Comparison of ENCODE assay signal across 1 cellular context in the genomic region with DNA sequence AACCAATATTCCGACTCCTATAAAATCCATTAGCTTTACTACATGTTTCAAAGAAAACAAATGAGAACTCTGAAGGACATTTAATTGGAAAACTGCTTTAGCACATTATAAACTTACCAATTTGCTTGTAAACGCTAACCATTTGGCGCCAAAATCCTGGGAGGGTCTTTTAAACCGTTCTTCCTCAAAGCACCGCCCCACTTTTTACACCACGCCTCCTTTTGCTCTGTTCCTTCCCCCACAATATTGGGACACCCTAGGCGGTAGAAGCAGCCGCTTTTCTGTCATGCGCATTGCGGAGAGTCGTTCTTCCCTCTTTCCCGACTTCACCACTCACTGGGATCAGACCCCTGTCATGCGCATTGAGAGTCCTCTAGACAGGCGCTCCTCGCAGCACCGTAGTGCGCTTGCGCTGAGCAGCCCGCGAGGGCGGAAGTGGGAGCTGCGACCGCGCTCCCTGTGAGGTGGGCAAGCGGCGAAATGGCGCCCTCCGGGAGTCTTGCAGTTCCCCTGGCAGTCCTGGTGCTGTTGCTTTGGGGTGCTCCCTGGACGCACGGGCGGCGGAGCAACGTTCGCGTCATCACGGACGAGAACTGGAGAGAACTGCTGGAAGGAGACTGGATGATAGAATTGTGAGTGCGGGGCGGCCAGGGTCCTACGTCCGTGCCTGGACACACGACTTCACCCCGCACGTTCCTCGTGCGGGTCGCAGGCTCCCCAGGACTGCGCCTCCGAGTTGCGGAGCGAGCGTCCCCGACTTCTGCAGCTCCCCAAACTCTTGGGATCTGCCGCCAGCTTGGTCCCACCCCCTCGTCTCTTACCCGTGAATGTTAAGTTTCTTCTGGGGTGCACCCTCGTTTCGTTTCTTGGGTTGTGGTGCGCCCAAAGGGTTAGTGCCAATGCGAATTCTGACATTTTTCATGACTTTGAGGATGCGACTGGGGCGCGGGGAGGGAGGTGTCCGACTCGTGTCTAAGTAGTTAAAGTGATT.
TF ChIP-seq lines count a peak whose summit lies in the region.

A gene with protein sequence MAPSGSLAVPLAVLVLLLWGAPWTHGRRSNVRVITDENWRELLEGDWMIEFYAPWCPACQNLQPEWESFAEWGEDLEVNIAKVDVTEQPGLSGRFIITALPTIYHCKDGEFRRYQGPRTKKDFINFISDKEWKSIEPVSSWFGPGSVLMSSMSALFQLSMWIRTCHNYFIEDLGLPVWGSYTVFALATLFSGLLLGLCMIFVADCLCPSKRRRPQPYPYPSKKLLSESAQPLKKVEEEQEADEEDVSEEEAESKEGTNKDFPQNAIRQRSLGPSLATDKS (plus strand): TSS at position 435 of the 991 bp plus-strand sequence. CDS start 46 bp downstream, at position 481.

TF ChIP-seq in HepG2, 621 proteins besides CTCF, POLR2A, EP300 and RAD21 (continued from another document and continues in another):
- TF ChIP-seq YEATS4 (CRISPR knock-in tag; IDR thresholded peaks at IDR 0.05; ENCODE audit: borderline replicate concordance) (peak; percentile 91), SAFB2 (CRISPR knock-in tag; IDR thresholded peaks at IDR 0.05; ENCODE audit: borderline replicate concordance, low read depth) (peak; percentile 92), NFYC (CRISPR knock-in tag; IDR thresholded peaks at IDR 0.05) (no peak), POLR2AphosphoS5 (IDR thresholded peaks at IDR 0.05; ENCODE audit: low read depth, low read length) (peak; percentile 95), NFE2L2 (IDR thresholded peaks at IDR 0.05; ENCODE audit: low read length) (no peak), LCORL (IDR thresholded peaks at IDR 0.05) (no peak), LCORL (CRISPR knock-in tag; IDR thresholded peaks at IDR 0.05) (peak; percentile 23; the same call in 1 of the 2 replicates), ZFP82 (CRISPR knock-in tag; IDR thresholded peaks at IDR 0.05; ENCODE audit: borderline replicate concordance) (0 out of 2 replicates have a peak, but pooled peaks have one; percentile 36), NR2F1 (CRISPR knock-in tag; IDR thresholded peaks at IDR 0.05) (no peak), MTA1 (CRISPR knock-in tag; IDR thresholded peaks at IDR 0.05; ENCODE audit: borderline replicate concordance) (peak; percentile 33; the same call in 1 of the 2 replicates), ZNF501 (CRISPR knock-in tag; IDR thresholded peaks at IDR 0.05) (peak; percentile 92), KDM5A (IDR thresholded peaks at IDR 0.05; ENCODE audit: borderline replicate concordance, low read length) (peak; percentile 45; the same call in 1 of the 2 replicates), ZNF572 (CRISPR knock-in tag; IDR thresholded peaks at IDR 0.05) (no peak), MED13 (CRISPR knock-in tag; IDR thresholded peaks at IDR 0.05) (0 out of 2 replicates have a peak, but pooled peaks have one; percentile 40), NR2F2 (IDR thresholded peaks at IDR 0.05; ENCODE audit: borderline replicate concordance, low read depth) (no peak), MAF1 (CRISPR knock-in tag; IDR thresholded peaks at IDR 0.05; ENCODE audit: borderline replicate concordance) (peak; percentile 59; the same call in 1 of the 2 replicates), AGO1 (IDR thresholded peaks at IDR 0.05; ENCODE audit: low read depth, low read length, poor library complexity, severe bottlenecking) (no peak)
- TF ChIP-seq, protein P1, sequence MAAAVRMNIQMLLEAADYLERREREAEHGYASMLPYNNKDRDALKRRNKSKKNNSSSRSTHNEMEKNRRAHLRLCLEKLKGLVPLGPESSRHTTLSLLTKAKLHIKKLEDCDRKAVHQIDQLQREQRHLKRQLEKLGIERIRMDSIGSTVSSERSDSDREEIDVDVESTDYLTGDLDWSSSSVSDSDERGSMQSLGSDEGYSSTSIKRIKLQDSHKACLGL (CRISPR knock-in tag; IDR thresholded peaks at IDR 0.05): peak; percentile 94
- TF ChIP-seq, protein P2, sequence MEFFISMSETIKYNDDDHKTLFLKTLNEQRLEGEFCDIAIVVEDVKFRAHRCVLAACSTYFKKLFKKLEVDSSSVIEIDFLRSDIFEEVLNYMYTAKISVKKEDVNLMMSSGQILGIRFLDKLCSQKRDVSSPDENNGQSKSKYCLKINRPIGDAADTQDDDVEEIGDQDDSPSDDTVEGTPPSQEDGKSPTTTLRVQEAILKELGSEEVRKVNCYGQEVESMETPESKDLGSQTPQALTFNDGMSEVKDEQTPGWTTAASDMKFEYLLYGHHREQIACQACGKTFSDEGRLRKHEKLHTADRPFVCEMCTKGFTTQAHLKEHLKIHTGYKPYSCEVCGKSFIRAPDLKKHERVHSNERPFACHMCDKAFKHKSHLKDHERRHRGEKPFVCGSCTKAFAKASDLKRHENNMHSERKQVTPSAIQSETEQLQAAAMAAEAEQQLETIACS (CRISPR knock-in tag; IDR thresholded peaks at IDR 0.05): no peak
- TF ChIP-seq, protein P3, sequence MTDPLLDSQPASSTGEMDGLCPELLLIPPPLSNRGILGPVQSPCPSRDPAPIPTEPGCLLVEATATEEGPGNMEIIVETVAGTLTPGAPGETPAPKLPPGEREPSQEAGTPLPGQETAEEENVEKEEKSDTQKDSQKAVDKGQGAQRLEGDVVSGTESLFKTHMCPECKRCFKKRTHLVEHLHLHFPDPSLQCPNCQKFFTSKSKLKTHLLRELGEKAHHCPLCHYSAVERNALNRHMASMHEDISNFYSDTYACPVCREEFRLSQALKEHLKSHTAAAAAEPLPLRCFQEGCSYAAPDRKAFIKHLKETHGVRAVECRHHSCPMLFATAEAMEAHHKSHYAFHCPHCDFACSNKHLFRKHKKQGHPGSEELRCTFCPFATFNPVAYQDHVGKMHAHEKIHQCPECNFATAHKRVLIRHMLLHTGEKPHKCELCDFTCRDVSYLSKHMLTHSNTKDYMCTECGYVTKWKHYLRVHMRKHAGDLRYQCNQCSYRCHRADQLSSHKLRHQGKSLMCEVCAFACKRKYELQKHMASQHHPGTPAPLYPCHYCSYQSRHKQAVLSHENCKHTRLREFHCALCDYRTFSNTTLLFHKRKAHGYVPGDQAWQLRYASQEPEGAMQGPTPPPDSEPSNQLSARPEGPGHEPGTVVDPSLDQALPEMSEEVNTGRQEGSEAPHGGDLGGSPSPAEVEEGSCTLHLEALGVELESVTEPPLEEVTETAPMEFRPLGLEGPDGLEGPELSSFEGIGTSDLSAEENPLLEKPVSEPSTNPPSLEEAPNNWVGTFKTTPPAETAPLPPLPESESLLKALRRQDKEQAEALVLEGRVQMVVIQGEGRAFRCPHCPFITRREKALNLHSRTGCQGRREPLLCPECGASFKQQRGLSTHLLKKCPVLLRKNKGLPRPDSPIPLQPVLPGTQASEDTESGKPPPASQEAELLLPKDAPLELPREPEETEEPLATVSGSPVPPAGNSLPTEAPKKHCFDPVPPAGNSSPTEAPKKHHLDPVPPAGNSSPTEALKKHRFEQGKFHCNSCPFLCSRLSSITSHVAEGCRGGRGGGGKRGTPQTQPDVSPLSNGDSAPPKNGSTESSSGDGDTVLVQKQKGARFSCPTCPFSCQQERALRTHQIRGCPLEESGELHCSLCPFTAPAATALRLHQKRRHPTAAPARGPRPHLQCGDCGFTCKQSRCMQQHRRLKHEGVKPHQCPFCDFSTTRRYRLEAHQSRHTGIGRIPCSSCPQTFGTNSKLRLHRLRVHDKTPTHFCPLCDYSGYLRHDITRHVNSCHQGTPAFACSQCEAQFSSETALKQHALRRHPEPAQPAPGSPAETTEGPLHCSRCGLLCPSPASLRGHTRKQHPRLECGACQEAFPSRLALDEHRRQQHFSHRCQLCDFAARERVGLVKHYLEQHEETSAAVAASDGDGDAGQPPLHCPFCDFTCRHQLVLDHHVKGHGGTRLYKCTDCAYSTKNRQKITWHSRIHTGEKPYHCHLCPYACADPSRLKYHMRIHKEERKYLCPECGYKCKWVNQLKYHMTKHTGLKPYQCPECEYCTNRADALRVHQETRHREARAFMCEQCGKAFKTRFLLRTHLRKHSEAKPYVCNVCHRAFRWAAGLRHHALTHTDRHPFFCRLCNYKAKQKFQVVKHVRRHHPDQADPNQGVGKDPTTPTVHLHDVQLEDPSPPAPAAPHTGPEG (CRISPR knock-in tag; IDR thresholded peaks at IDR 0.05): 0 out of 2 replicates have a peak, but pooled peaks have one; percentile 49
- TF ChIP-seq, protein P4, sequence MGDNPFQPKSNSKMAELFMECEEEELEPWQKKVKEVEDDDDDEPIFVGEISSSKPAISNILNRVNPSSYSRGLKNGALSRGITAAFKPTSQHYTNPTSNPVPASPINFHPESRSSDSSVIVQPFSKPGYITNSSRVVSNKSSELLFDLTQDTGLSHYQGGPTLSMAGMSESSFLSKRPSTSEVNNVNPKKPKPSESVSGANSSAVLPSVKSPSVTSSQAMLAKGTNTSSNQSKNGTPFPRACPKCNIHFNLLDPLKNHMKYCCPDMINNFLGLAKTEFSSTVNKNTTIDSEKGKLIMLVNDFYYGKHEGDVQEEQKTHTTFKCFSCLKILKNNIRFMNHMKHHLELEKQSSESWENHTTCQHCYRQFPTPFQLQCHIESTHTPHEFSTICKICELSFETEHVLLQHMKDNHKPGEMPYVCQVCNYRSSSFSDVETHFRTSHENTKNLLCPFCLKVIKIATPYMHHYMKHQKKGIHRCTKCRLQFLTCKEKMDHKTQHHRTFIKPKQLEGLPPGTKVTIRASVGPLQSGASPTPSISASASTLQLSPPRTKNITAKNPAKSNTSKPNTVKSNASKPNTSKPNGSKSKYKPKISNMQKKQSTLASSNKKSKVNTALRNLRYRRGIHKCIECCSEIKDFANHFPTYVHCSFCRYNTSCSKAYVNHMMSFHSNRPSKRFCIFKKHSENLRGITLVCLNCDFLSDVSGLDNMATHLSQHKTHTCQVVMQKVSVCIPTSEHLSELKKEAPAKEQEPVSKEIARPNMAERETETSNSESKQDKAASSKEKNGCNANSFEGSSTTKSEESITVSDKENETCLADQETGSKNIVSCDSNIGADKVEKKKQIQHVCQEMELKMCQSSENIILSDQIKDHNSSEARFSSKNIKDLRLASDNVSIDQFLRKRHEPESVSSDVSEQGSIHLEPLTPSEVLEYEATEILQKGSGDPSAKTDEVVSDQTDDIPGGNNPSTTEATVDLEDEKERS (CRISPR knock-in tag; IDR thresholded peaks at IDR 0.05): 0 out of 2 replicates have a peak, but pooled peaks have one; percentile 56
- TF ChIP-seq, protein P5, sequence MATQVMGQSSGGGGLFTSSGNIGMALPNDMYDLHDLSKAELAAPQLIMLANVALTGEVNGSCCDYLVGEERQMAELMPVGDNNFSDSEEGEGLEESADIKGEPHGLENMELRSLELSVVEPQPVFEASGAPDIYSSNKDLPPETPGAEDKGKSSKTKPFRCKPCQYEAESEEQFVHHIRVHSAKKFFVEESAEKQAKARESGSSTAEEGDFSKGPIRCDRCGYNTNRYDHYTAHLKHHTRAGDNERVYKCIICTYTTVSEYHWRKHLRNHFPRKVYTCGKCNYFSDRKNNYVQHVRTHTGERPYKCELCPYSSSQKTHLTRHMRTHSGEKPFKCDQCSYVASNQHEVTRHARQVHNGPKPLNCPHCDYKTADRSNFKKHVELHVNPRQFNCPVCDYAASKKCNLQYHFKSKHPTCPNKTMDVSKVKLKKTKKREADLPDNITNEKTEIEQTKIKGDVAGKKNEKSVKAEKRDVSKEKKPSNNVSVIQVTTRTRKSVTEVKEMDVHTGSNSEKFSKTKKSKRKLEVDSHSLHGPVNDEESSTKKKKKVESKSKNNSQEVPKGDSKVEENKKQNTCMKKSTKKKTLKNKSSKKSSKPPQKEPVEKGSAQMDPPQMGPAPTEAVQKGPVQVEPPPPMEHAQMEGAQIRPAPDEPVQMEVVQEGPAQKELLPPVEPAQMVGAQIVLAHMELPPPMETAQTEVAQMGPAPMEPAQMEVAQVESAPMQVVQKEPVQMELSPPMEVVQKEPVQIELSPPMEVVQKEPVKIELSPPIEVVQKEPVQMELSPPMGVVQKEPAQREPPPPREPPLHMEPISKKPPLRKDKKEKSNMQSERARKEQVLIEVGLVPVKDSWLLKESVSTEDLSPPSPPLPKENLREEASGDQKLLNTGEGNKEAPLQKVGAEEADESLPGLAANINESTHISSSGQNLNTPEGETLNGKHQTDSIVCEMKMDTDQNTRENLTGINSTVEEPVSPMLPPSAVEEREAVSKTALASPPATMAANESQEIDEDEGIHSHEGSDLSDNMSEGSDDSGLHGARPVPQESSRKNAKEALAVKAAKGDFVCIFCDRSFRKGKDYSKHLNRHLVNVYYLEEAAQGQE (IDR thresholded peaks at IDR 0.05; ENCODE audit: borderline replicate concordance in 1 of 2, low read depth in 1 of 2, low read length in 2 of 2): peak in 1 of 2 experiments; percentile 24; a peak in 1 of 4 replicates
- TF ChIP-seq, protein P6, sequence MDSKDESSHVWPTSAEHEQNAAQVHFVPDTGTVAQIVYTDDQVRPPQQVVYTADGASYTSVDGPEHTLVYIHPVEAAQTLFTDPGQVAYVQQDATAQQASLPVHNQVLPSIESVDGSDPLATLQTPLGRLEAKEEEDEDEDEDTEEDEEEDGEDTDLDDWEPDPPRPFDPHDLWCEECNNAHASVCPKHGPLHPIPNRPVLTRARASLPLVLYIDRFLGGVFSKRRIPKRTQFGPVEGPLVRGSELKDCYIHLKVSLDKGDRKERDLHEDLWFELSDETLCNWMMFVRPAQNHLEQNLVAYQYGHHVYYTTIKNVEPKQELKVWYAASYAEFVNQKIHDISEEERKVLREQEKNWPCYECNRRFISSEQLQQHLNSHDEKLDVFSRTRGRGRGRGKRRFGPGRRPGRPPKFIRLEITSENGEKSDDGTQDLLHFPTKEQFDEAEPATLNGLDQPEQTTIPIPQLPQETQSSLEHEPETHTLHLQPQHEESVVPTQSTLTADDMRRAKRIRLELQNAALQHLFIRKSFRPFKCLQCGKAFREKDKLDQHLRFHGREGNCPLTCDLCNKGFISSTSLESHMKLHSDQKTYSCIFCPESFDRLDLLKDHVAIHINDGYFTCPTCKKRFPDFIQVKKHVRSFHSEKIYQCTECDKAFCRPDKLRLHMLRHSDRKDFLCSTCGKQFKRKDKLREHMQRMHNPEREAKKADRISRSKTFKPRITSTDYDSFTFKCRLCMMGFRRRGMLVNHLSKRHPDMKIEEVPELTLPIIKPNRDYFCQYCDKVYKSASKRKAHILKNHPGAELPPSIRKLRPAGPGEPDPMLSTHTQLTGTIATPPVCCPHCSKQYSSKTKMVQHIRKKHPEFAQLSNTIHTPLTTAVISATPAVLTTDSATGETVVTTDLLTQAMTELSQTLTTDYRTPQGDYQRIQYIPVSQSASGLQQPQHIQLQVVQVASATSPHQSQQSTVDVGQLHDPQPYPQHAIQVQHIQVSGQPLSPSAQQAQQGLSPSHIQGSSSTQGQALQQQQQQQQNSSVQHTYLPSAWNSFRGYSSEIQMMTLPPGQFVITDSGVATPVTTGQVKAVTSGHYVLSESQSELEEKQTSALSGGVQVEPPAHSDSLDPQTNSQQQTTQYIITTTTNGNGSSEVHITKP (CRISPR knock-in tag; IDR thresholded peaks at IDR 0.05; ENCODE audit: low read depth): peak; percentile 58; the same call in 1 of the 2 replicates
